ENCODE assay signal across 11 cellular contexts in genomic region chr13:23806874-23807522, GRCh38.
DNase-seq lines count a peak whose midpoint lies in the region; ATAC-seq and TF ChIP-seq lines count a peak whose summit lies in the region.
"Had no signal": no experiment of that assay in that cellular context is flagged by ENCODE, and none has a peak within 500 bp of the region (broad histone marks: within the 10 kb centered on the region; RNA-seq: fewer than 3 reads in every experiment).

No MANE protein-coding gene starts in this region.

- H3K27ac Mint-ChIP-seq in activated CD4-positive, alpha-beta memory T cell treated with anti-CD3 and anti-CD28 coated beads for 36 hours, result no peak overlapping the region
- H3K27ac Mint-ChIP-seq: H9; stimulated activated naive CD8-positive, alpha-beta T cell treated with anti-CD3 and anti-CD28 coated beads, Interleukin-15, amount 100 ng/mL, for 72 hours had no signal

- no peaks in the 10 kb centered on the region for H3K27me3 Mint-ChIP-seq in activated CD4-positive, alpha-beta memory T cell treated with anti-CD3 and anti-CD28 coated beads for 36 hours
- H3K27me3 Mint-ChIP-seq: stimulated activated naive CD8-positive, alpha-beta T cell treated with anti-CD3 and anti-CD28 coated beads, Interleukin-15, amount 100 ng/mL, for 72 hours had no signal

- H3K4me3 Mint-ChIP-seq in activated CD4-positive, alpha-beta memory T cell treated with anti-CD3 and anti-CD28 coated beads for 36 hours, result no peak overlapping the region
- H3K4me3 Mint-ChIP-seq: H9; stimulated activated naive CD8-positive, alpha-beta T cell treated with anti-CD3 and anti-CD28 coated beads, Interleukin-15, amount 100 ng/mL, for 72 hours had no signal

- H3K36me3 ChIP-seq in OCI-LY3 (replicated peaks; ENCODE audit: low read depth, low read length), result peaks cover 30% of the 10 kb centered on the region

- POLR2A ChIA-PET in activated CD4-positive, alpha-beta memory T cell treated with anti-CD3 and anti-CD28 coated beads for 36 hours (lab: Charles Lee), result no interaction called here

- H3K4me2 ChIP-seq in OCI-LY3 (ENCODE audit: low read length), result peak overlapping the region; percentile 87

- TF ChIP-seq CTCF in OCI-LY3 (IDR thresholded peaks at IDR 0.05; ENCODE audit: low read depth, low read length) (no peak), GM10266 (IDR thresholded peaks at IDR 0.05; ENCODE audit: control insufficient read depth, insufficient read depth, low read depth, missing control alignments) (no peak)

- H3K9me3 Mint-ChIP-seq in activated CD4-positive, alpha-beta memory T cell treated with anti-CD3 and anti-CD28 coated beads for 36 hours, result no peaks in the 10 kb centered on the region
- H3K9me3 Mint-ChIP-seq: H9 had no signal

- peak overlapping the region; percentile 38 for H3K4me3 ChIP-seq in OCI-LY3 (ENCODE audit: low read length)
- H3K4me3 ChIP-seq: esophagus squamous epithelium had no signal

- no peaks in the 10 kb centered on the region for H3K9me3 ChIP-seq in OCI-LY3 (ENCODE audit: insufficient read depth, low read length)
- H3K9me3 ChIP-seq: esophagus squamous epithelium had no signal

- CTCF ChIA-PET in activated CD4-positive, alpha-beta memory T cell treated with anti-CD3 and anti-CD28 coated beads for 36 hours (lab: Charles Lee), result no interaction called here

- peak overlapping the region; percentile 86 for H3K27ac ChIP-seq in OCI-LY3 (ENCODE audit: low read length)
- H3K27ac ChIP-seq: esophagus squamous epithelium had no signal

- H2AFZ ChIP-seq in OCI-LY3 (ENCODE audit: low read depth, low read length), result no peak overlapping the region

- H3K4me1 Mint-ChIP-seq in activated CD4-positive, alpha-beta memory T cell treated with anti-CD3 and anti-CD28 coated beads for 36 hours (ENCODE audit: low read depth), result no peaks in the 10 kb centered on the region
- H3K4me1 Mint-ChIP-seq: stimulated activated naive CD8-positive, alpha-beta T cell treated with anti-CD3 and anti-CD28 coated beads, Interleukin-15, amount 100 ng/mL, for 72 hours had no signal

- H3K4me1 ChIP-seq in OCI-LY3 (ENCODE audit: low read length), result peaks cover 58% of the 10 kb centered on the region

- peak overlapping the region; percentile 39 for H3K9ac ChIP-seq in OCI-LY3 (ENCODE audit: low read length)

- peak; percentile 13 for ATAC-seq in GM19397 (IDR thresholded peaks at IDR 0.05; ENCODE audit: unreplicated experiment)
- ATAC-seq in HG03025 (IDR thresholded peaks at IDR 0.05; ENCODE audit: low FRiP score, unreplicated experiment), result peak; percentile 47
- ATAC-seq: stimulated activated naive CD8-positive, alpha-beta T cell treated with anti-CD3 and anti-CD28 coated beads, Interleukin-15, amount 100 ng/mL, for 72 hours had no signal

- intact Hi-C loops in activated CD4-positive, alpha-beta memory T cell treated with anti-CD3 and anti-CD28 coated beads for 36 hours (cut with micrococcal nuclease), result no loop called here

- H3K79me2 ChIP-seq in OCI-LY3 (ENCODE audit: low read length), result no peaks in the 10 kb centered on the region

- DNase-seq in DMS53 (lab: John Stamatoyannopoulos, UW) (peak; percentile 68), GM10266 (ENCODE audit: extremely low spot score) (no peak), GM19238 (ENCODE audit: insufficient read length, low spot score) (no peak)
- no peak for DNase-seq in activated CD4-positive, alpha-beta memory T cell treated with anti-CD3 and anti-CD28 coated beads for 36 hours
- DNase-seq in activated CD4-positive, alpha-beta T cell treated with anti-CD3 and anti-CD28 coated beads for 48 hours, result no peak
- DNase-seq: esophagus squamous epithelium; H9; stimulated activated naive CD8-positive, alpha-beta T cell treated with anti-CD3 and anti-CD28 coated beads, Interleukin-15, amount 100 ng/mL, for 72 hours had no signal

- H3K36me3 Mint-ChIP-seq in activated CD4-positive, alpha-beta memory T cell treated with anti-CD3 and anti-CD28 coated beads for 36 hours, result peaks cover 27% of the 10 kb centered on the region

- H3K27me3 ChIP-seq in OCI-LY3 (ENCODE audit: low read depth, low read length), result no peaks in the 10 kb centered on the region
- H3K27me3 ChIP-seq: esophagus squamous epithelium had no signal

- H4K20me1 ChIP-seq in OCI-LY3 (ENCODE audit: insufficient read depth, low read length), result no peaks in the 10 kb centered on the region
